Comparison of ENCODE assay signal across 4 cellular contexts in genomic region chr16:49361731-49362130, GRCh38. TPM values are rescaled to one million over a fixed set of nuclear protein-coding genes. Genes with fewer than 3 reads are reported as not detected.
"Had no signal": no experiment of that assay in that cellular context is flagged by ENCODE, and none has a peak within 500 bp of the region (broad histone marks: within the 10 kb centered on the region; RNA-seq: fewer than 3 reads in every experiment).

No MANE protein-coding gene starts in this region.

RNA-seq across cellular contexts. Expression of gene C16orf78, which starts 11.9 kb away (rescaled TPM):
- total RNA-seq: LHCN-M2, M059J, MCF 10A, NCI-H460 had no signal
